Comparison of ENCODE assay signal across 9 cellular contexts in genomic region chr19:15551183-15552004, GRCh38. TPM values are rescaled to one million over a fixed set of nuclear protein-coding genes. Genes with fewer than 3 reads are reported as not detected.
DNase-seq lines count a peak whose midpoint lies in the region; ATAC-seq and TF ChIP-seq lines count a peak whose summit lies in the region.
"Had no signal": no experiment of that assay in that cellular context is flagged by ENCODE, and none has a peak within 500 bp of the region (broad histone marks: within the 10 kb centered on the region; RNA-seq: fewer than 3 reads in every experiment).

No MANE protein-coding gene starts in this region.

- H3K27ac Mint-ChIP-seq in dendritic cell treated with granulocyte-macrophage colony-stimulating factor and Interleukin-4, amounts not matched to agents 40 ng/mL and 50 ng/mL, for 4 days: no peak overlapping the region

- DNase-seq in NCI-H2227 (lab: John Stamatoyannopoulos, UW; ENCODE audit: unreplicated experiment): peak; percentile 24
- no peak for DNase-seq in NCI-H2227 treated with DMSO at 0.1 percent for 48 hours (lab: John Stamatoyannopoulos, UW)
- peak; percentile 21 for DNase-seq in activated CD4-positive, CD25-positive, alpha-beta regulatory T cell treated with anti-CD3 and anti-CD28 coated beads, Interleukin-2, amount 50 U/mL, for 16 hours (ENCODE audit: low read depth, low spot score)
- peak in 4 of 5 donors; percentile 18 to 57 (median 31) for DNase-seq in ovary
- DNase-seq in transverse colon: peak; percentile 24
- DNase-seq in NCI-H510A (lab: John Stamatoyannopoulos, UW): no peak

- no peaks in the 10 kb centered on the region for H3K36me3 Mint-ChIP-seq in dendritic cell treated with granulocyte-macrophage colony-stimulating factor and Interleukin-4, amounts not matched to agents 40 ng/mL and 50 ng/mL, for 4 days (ENCODE audit: low read depth)

- H3K36me3 ChIP-seq in ovary (no peaks in the 10 kb centered on the region), transverse colon (no peaks in the 10 kb centered on the region)

- H3K9me3 Mint-ChIP-seq in dendritic cell treated with granulocyte-macrophage colony-stimulating factor and Interleukin-4, amounts not matched to agents 40 ng/mL and 50 ng/mL, for 4 days: no peaks in the 10 kb centered on the region

- H3K27me3 ChIP-seq in ovary (no peaks in the 10 kb centered on the region), transverse colon (peaks cover 45% of the 10 kb centered on the region)

- in situ Hi-C loops in transverse colon (cut with MboI; ENCODE audit: low pct_ligation_motif_present in 1 of 4, low pct_unique_long_range_greater_than_20kb in 1 of 4, low sequenced_read_pairs in 3 of 4): loop anchor here (10.0 kb wide), 5 partner anchors 127 to 457 kb away; partner anchors contain the start of gene AKAP8L (in 1 of the 4)

- 2% methylated on average over 33 to 41 of the region's 41 CpGs for WGBS in ovary, 3 donors
- 0 to 14% methylated on average over 1 to 34 of the region's 41 CpGs for WGBS in transverse colon (ENCODE audit: low coverage in 1 of 2), 2 donors

- peaks cover 19% of the 10 kb centered on the region for H3K4me1 Mint-ChIP-seq in dendritic cell treated with granulocyte-macrophage colony-stimulating factor and Interleukin-4, amounts not matched to agents 40 ng/mL and 50 ng/mL, for 4 days (ENCODE audit: low read depth)

- TF ChIP-seq CTCF in ovary (IDR thresholded peaks at IDR 0.05) (no peak), transverse colon (IDR thresholded peaks at IDR 0.05) (no peak)

- intact Hi-C loops in dendritic cell treated with granulocyte-macrophage colony-stimulating factor and Interleukin-4, amounts not matched to agents 40 ng/mL and 50 ng/mL, for 4 days (cut with micrococcal nuclease): no loop called here
- intact Hi-C loops in ovary (cut with DNase I) (loop anchor here in 2 of 4 donors (5.0 to 10.0 kb wide), 2 partner anchors 177 to 464 kb away; partner anchors contain the start of gene AKAP8 (in 1 of the 2)), transverse colon (cut with DNase I; ENCODE audit: low total_unique reads) (no loop called here)

- peak overlapping the region; percentile 57 for H3K4me3 Mint-ChIP-seq in dendritic cell treated with granulocyte-macrophage colony-stimulating factor and Interleukin-4, amounts not matched to agents 40 ng/mL and 50 ng/mL, for 4 days

- TF ChIP-seq POLR2A in ovary (IDR thresholded peaks at IDR 0.05) (no peak), transverse colon (IDR thresholded peaks at IDR 0.05) (no peak)

- H3K4me1 ChIP-seq in ovary (ENCODE audit: insufficient read depth) (peaks cover 4% of the 10 kb centered on the region), transverse colon (peaks cover 3 to 19% (median 16%) of the 10 kb centered on the region in 4 donors)

- no peak overlapping the region for H3K27ac ChIP-seq in ovary
- H3K27ac ChIP-seq in transverse colon: no peak overlapping the region

- H3K9me3 ChIP-seq in ovary (no peaks in the 10 kb centered on the region), transverse colon (no peaks in the 10 kb centered on the region)

- TF ChIP-seq EP300 in ovary (IDR thresholded peaks at IDR 0.05) (no peak), transverse colon (IDR thresholded peaks at IDR 0.05; ENCODE audit: low read depth) (no peak)

- H3K4me3 ChIP-seq in ovary (peak overlapping the region; percentile 14), transverse colon (peak overlapping the region in 2 of 4 donors; percentile 22 to 34)

- H3K27me3 Mint-ChIP-seq in dendritic cell treated with granulocyte-macrophage colony-stimulating factor and Interleukin-4, amounts not matched to agents 40 ng/mL and 50 ng/mL, for 4 days: peaks cover 47% of the 10 kb centered on the region

- no peak for ATAC-seq in GM19023 (IDR thresholded peaks at IDR 0.05; ENCODE audit: unreplicated experiment)

RNA-seq across cellular contexts. Expression of gene CYP4F22, which starts 43.1 kb away (rescaled TPM):
- total RNA-seq in ovary: under 1 TPM in 2 of 7 donors, not detected in 5; 0.08 to 0.13 TPM
- under 1 TPM in 1 of 2 donors, not detected in 1; 0.13 TPM for polyA plus RNA-seq in ovary
- not detected for total RNA-seq in transverse colon
- total RNA-seq: bronchial epithelial cell had no signal

Comparison
In these comparisons a context has a peak if more than half of its experiments do, and no peak if none do; other contexts are left out.
1. DNase-seq: peak in NCI-H2227 (single experiment), activated CD4-positive, CD25-positive, alpha-beta regulatory T cell treated with anti-CD3 and anti-CD28 coated beads, Interleukin-2, amount 50 U/mL, for 16 hours (single experiment), ovary (4 of 5) and transverse colon (single experiment); none in NCI-H2227 treated with DMSO at 0.1 percent for 48 hours (single experiment) and NCI-H510A (single experiment).